30 cellular contexts compared by ENCODE assay signal in genomic region chr14:69342928-69343525, GRCh38. TPM values are rescaled to one million over a fixed set of nuclear protein-coding genes. Genes with fewer than 3 reads are reported as not detected.
DNase-seq lines count a peak whose midpoint lies in the region; ATAC-seq and TF ChIP-seq lines count a peak whose summit lies in the region.
"Had no signal": no experiment of that assay in that cellular context is flagged by ENCODE, and none has a peak within 500 bp of the region (broad histone marks: within the 10 kb centered on the region; RNA-seq: fewer than 3 reads in every experiment).

No MANE protein-coding gene starts in this region.

- H3K9me3 ChIP-seq in right atrium auricular region = no peaks in the 10 kb centered on the region
- no peaks in the 10 kb centered on the region for H3K9me3 ChIP-seq in colonic mucosa
- no peaks in the 10 kb centered on the region for H3K9me3 ChIP-seq in mucosa of descending colon
- no peaks in the 10 kb centered on the region for H3K9me3 ChIP-seq in uterus
- H3K9me3 ChIP-seq: psoas muscle, thoracic aorta had no signal

- no peak for TF ChIP-seq CTCF in right atrium auricular region (IDR thresholded peaks at IDR 0.05)
- no peak for TF ChIP-seq CTCF in colonic mucosa (IDR thresholded peaks at IDR 0.05)
- no peak for TF ChIP-seq CTCF in mucosa of descending colon (IDR thresholded peaks at IDR 0.05)
- TF ChIP-seq CTCF in uterus (IDR thresholded peaks at IDR 0.05) = no peak

- H3K27me3 ChIP-seq in right atrium auricular region = no peaks in the 10 kb centered on the region
- no peaks in the 10 kb centered on the region for H3K27me3 ChIP-seq in colonic mucosa
- no peaks in the 10 kb centered on the region for H3K27me3 ChIP-seq in uterus
- H3K27me3 ChIP-seq: brain microvascular endothelial cell, neural progenitor cell had no signal

- no peak for TF ChIP-seq POLR2A in uterus (IDR thresholded peaks at IDR 0.05)

- H3K9ac ChIP-seq in colonic mucosa (ENCODE audit: low read depth in 2 of 2, low read length in 2 of 2) = no peak overlapping the region
- H3K9ac ChIP-seq: KMS-11, neural progenitor cell had no signal

- H3K36me3 ChIP-seq in right atrium auricular region (peaks cover 10% of the 10 kb centered on the region), colonic mucosa (no peaks in the 10 kb centered on the region), mucosa of descending colon (ENCODE audit: low read depth) (no peaks in the 10 kb centered on the region), uterus (no peaks in the 10 kb centered on the region)
- H3K36me3 ChIP-seq: brain microvascular endothelial cell, neural progenitor cell, thoracic aorta had no signal

- DNase-seq in Right ventricle myocardium superior (no peak), right atrium auricular region (ENCODE audit: low spot score) (no peak), colonic mucosa (peak; percentile 23), mucosa of descending colon (peak in 1 of 3 donors; percentile 23), uterus (peak; percentile 39 to 42), NCI-H2107 treated with DMSO at 0.1 percent for 48 hours (lab: John Stamatoyannopoulos, UW; ENCODE audit: unreplicated experiment) (no peak), dedifferentiated amniotic fluid mesenchymal stem cell (ENCODE audit: extremely low spot score) (no peak)
- DNase-seq: activated B cell treated with CpG ODN at 0.5 μM for 24 hours; activated CD4-positive, alpha-beta T cell treated with anti-CD3 and anti-CD28 coated beads, Interleukin-2, amount 50 U/mL, for 1 hour; activated naive CD4-positive, alpha-beta T cell treated with anti-CD3 and anti-CD28 coated beads for 36 hours; activated T-cell treated with anti-CD3 and anti-CD28 coated beads, Interleukin-2, amount 50 U/mL, for 4 hours; AML-193; brain microvascular endothelial cell; DMS53; effector CD4-positive, alpha-beta T cell; GF-D8; HCEC 1CT; kidney glomerular epithelial cell; NCI-H1436; NCI-H510A; NK-92 treated with Interleukin-12 subunit alpha and Interleukin-12 subunit beta, amount 100 ng/mL, for 24 hours; PC-9; psoas muscle; SIG-M5; stimulated activated naive CD4-positive, alpha-beta T cell treated with Interleukin-2 at 50 U/mL for 16 hours; T1000 had no signal

- H3K4me3 ChIP-seq in right atrium auricular region (no peak overlapping the region), colonic mucosa (no peak overlapping the region), mucosa of descending colon (no peak overlapping the region), uterus (no peak overlapping the region)
- H3K4me3 ChIP-seq: neural progenitor cell, PC-9, psoas muscle, thoracic aorta had no signal

- intact Hi-C loops in Right ventricle myocardium superior (cut with DNase I) (no loop called here), colonic mucosa (cut with DNase I) (no loop called here), mucosa of descending colon (cut with DNase I, micrococcal nuclease) (loop anchor here in 1 of 2 donors (10.0 kb wide), 1 partner anchor 98 kb away; no protein-coding TSS in a partner anchor), uterus (cut with DNase I; ENCODE audit: low total_unique reads) (no loop called here)

- H3K4me1 ChIP-seq in right atrium auricular region = peaks cover 0 to 9% of the 10 kb centered on the region in 2 donors
- no peaks in the 10 kb centered on the region for H3K4me1 ChIP-seq in colonic mucosa
- no peaks in the 10 kb centered on the region for H3K4me1 ChIP-seq in mucosa of descending colon (ENCODE audit: low read depth)
- no peaks in the 10 kb centered on the region for H3K4me1 ChIP-seq in uterus
- H3K4me1 ChIP-seq: psoas muscle had no signal

- ATAC-seq in Right ventricle myocardium superior (ENCODE audit: poor library complexity) (peak; percentile 76), mucosa of descending colon (peak; percentile 72), HG02870 (IDR thresholded peaks at IDR 0.05; ENCODE audit: unreplicated experiment) (no peak)
- ATAC-seq: activated T-cell treated with anti-CD3 and anti-CD28 coated beads, Interleukin-2, amount 50 U/mL, for 4 hours; psoas muscle had no signal

- H3K27ac ChIP-seq in right atrium auricular region (no peak overlapping the region), colonic mucosa (no peak overlapping the region), uterus (no peak overlapping the region)
- H3K27ac ChIP-seq: brain microvascular endothelial cell, KMS-11, neural progenitor cell, PC-9, psoas muscle, thoracic aorta had no signal

RNA-seq across cellular contexts. Expression of gene ERH, which starts 55.1 kb away (rescaled TPM):
- total RNA-seq in Right ventricle myocardium superior (102 TPM), right atrium auricular region (10 to 100 TPM; 47.1 to 55.1 TPM), colonic mucosa (100 to 1,000 TPM; 118 to 192 TPM), mucosa of descending colon (100 to 1,000 TPM; 107 to 144 (median 125) TPM), uterus (100 to 1,000 TPM in 3 of 4 donors, 1 to 10 TPM in 1; 8.7 to 226 (median 149) TPM)

RNA-seq across cellular contexts. Expression of gene SLC39A9, which starts 55.5 kb away (rescaled TPM):
- total RNA-seq in Right ventricle myocardium superior (16.2 TPM), right atrium auricular region (10 to 100 TPM; 29.3 to 37.5 TPM), colonic mucosa (10 to 100 TPM; 79.7 to 83.1 TPM), mucosa of descending colon (10 to 100 TPM; 52.5 to 82.9 (median 78.5) TPM), uterus (100 to 1,000 TPM in 1 of 4 donors, 10 to 100 TPM in 3; 26.8 to 131 (median 38.7) TPM)

Comparison
In these comparisons a context has a peak if more than half of its experiments do, and no peak if none do; other contexts are left out.
1. DNase-seq: peak in colonic mucosa (single experiment) and uterus (2 of 2); none in Right ventricle myocardium superior (single experiment), right atrium auricular region (single experiment), NCI-H2107 treated with DMSO at 0.1 percent for 48 hours (single experiment) and dedifferentiated amniotic fluid mesenchymal stem cell (single experiment).